Comparison of ENCODE assay signal across 1 cellular context in the genomic region with DNA sequence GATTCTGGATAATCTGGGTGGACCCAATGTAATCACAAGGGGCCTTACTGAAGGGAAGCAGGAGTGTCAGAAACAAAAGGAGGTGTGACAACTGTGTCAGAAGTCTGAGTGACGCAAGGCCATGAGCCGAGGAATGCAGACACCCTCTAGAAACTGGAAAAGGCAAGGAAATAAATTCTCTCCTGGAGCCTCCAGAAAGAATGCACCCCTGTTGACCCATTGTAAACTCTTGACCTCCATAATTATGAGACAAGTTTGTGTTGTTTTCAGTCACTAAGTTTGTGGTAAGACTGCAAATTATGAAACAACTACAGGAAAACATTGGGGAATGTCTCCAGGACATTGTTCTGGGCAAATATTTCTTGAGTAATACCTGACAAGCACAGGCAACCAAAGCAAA.
TF ChIP-seq lines count a peak whose summit lies in the region.

No MANE protein-coding gene starts in this region.

TF ChIP-seq in H1, 55 proteins besides CTCF, POLR2A, EP300 and RAD21:
- TF ChIP-seq, protein P1, sequence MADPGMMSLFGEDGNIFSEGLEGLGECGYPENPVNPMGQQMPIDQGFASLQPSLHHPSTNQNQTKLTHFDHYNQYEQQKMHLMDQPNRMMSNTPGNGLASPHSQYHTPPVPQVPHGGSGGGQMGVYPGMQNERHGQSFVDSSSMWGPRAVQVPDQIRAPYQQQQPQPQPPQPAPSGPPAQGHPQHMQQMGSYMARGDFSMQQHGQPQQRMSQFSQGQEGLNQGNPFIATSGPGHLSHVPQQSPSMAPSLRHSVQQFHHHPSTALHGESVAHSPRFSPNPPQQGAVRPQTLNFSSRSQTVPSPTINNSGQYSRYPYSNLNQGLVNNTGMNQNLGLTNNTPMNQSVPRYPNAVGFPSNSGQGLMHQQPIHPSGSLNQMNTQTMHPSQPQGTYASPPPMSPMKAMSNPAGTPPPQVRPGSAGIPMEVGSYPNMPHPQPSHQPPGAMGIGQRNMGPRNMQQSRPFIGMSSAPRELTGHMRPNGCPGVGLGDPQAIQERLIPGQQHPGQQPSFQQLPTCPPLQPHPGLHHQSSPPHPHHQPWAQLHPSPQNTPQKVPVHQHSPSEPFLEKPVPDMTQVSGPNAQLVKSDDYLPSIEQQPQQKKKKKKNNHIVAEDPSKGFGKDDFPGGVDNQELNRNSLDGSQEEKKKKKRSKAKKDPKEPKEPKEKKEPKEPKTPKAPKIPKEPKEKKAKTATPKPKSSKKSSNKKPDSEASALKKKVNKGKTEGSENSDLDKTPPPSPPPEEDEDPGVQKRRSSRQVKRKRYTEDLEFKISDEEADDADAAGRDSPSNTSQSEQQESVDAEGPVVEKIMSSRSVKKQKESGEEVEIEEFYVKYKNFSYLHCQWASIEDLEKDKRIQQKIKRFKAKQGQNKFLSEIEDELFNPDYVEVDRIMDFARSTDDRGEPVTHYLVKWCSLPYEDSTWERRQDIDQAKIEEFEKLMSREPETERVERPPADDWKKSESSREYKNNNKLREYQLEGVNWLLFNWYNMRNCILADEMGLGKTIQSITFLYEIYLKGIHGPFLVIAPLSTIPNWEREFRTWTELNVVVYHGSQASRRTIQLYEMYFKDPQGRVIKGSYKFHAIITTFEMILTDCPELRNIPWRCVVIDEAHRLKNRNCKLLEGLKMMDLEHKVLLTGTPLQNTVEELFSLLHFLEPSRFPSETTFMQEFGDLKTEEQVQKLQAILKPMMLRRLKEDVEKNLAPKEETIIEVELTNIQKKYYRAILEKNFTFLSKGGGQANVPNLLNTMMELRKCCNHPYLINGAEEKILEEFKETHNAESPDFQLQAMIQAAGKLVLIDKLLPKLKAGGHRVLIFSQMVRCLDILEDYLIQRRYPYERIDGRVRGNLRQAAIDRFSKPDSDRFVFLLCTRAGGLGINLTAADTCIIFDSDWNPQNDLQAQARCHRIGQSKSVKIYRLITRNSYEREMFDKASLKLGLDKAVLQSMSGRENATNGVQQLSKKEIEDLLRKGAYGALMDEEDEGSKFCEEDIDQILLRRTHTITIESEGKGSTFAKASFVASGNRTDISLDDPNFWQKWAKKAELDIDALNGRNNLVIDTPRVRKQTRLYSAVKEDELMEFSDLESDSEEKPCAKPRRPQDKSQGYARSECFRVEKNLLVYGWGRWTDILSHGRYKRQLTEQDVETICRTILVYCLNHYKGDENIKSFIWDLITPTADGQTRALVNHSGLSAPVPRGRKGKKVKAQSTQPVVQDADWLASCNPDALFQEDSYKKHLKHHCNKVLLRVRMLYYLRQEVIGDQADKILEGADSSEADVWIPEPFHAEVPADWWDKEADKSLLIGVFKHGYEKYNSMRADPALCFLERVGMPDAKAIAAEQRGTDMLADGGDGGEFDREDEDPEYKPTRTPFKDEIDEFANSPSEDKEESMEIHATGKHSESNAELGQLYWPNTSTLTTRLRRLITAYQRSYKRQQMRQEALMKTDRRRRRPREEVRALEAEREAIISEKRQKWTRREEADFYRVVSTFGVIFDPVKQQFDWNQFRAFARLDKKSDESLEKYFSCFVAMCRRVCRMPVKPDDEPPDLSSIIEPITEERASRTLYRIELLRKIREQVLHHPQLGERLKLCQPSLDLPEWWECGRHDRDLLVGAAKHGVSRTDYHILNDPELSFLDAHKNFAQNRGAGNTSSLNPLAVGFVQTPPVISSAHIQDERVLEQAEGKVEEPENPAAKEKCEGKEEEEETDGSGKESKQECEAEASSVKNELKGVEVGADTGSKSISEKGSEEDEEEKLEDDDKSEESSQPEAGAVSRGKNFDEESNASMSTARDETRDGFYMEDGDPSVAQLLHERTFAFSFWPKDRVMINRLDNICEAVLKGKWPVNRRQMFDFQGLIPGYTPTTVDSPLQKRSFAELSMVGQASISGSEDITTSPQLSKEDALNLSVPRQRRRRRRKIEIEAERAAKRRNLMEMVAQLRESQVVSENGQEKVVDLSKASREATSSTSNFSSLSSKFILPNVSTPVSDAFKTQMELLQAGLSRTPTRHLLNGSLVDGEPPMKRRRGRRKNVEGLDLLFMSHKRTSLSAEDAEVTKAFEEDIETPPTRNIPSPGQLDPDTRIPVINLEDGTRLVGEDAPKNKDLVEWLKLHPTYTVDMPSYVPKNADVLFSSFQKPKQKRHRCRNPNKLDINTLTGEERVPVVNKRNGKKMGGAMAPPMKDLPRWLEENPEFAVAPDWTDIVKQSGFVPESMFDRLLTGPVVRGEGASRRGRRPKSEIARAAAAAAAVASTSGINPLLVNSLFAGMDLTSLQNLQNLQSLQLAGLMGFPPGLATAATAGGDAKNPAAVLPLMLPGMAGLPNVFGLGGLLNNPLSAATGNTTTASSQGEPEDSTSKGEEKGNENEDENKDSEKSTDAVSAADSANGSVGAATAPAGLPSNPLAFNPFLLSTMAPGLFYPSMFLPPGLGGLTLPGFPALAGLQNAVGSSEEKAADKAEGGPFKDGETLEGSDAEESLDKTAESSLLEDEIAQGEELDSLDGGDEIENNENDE (IDR thresholded peaks at IDR 0.05; ENCODE audit: insufficient replicate concordance, low read length), result no peak
- no peak for TF ChIP-seq CHD2 (IDR thresholded peaks at IDR 0.05; ENCODE audit: low read length)
- TF ChIP-seq TEAD4 (IDR thresholded peaks at IDR 0.05; ENCODE audit: low read depth, low read length), result peak; percentile 37; the same call in 1 of the 2 replicates
- TF ChIP-seq, protein P2, sequence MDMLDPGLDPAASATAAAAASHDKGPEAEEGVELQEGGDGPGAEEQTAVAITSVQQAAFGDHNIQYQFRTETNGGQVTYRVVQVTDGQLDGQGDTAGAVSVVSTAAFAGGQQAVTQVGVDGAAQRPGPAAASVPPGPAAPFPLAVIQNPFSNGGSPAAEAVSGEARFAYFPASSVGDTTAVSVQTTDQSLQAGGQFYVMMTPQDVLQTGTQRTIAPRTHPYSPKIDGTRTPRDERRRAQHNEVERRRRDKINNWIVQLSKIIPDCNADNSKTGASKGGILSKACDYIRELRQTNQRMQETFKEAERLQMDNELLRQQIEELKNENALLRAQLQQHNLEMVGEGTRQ (IDR thresholded peaks at IDR 0.05; ENCODE audit: low read length), result no peak
